ENCODE assay signal across 19 cellular contexts in genomic region chr4:3417448-3417847, GRCh38. TPM values are rescaled to one million over a fixed set of nuclear protein-coding genes. Genes with fewer than 3 reads are reported as not detected.
"Had no signal": no experiment of that assay in that cellular context is flagged by ENCODE, and none has a peak within 500 bp of the region (broad histone marks: within the 10 kb centered on the region; RNA-seq: fewer than 3 reads in every experiment).

No MANE protein-coding gene starts in this region.

- H3K9me3 ChIP-seq: ascending aorta, colonic mucosa, gastrocnemius medialis, uterus had no signal

- H3K27me3 ChIP-seq: ascending aorta, cardiac muscle cell, colonic mucosa, gastrocnemius medialis, uterus had no signal

- H3K27me3 Mint-ChIP-seq: naive B cell; stimulated activated naive CD8-positive, alpha-beta T cell treated with anti-CD3 and anti-CD28 coated beads, Interleukin-15, amount 100 ng/mL, for 72 hours had no signal

- H3K9me3 Mint-ChIP-seq: activated T-cell treated with anti-CD3 and anti-CD28 coated beads, Interleukin-2, amount 50 U/mL, for 4 hours; stimulated activated naive CD8-positive, alpha-beta T cell treated with anti-CD3 and anti-CD28 coated beads, Interleukin-15, amount 100 ng/mL, for 72 hours; T-helper 2 cell treated with Interferon-gamma antibody and Interleukin-4, amounts not matched to agents 5 μg/mL and 100 μg/mL, for 36 hours had no signal

- H3K36me3 ChIP-seq: colonic mucosa, uterus had no signal

- H3K27ac ChIP-seq: ascending aorta, cardiac muscle cell, colonic mucosa, epithelial cell of prostate, uterus had no signal

- H3K4me3 ChIP-seq: ascending aorta, cardiac muscle cell, colonic mucosa, gastrocnemius medialis, lung, uterus had no signal

- DNase-seq: activated CD4-positive, alpha-beta T cell treated with anti-CD3 and anti-CD28 coated beads for 1 hour; activated CD4-positive, alpha-beta T cell treated with anti-CD3 and anti-CD28 coated beads, Interleukin-2, amount 50 U/mL, for 48 hours; activated gamma-delta T cell treated with Interleukin-2 at 50 U/mL for 16 hours; activated T-cell treated with anti-CD3 and anti-CD28 coated beads, Interleukin-2, amount 50 U/mL, for 4 hours; colonic mucosa; effector CD8-positive, alpha-beta T cell; naive B cell; nucleus accumbens; stimulated activated CD4-positive, alpha-beta T cell treated with anti-CD3 and anti-CD28 coated beads, Interleukin-4, amount 100 ng/mL, for 4 hours; stimulated activated naive CD8-positive, alpha-beta T cell treated with anti-CD3 and anti-CD28 coated beads, Interleukin-15, amount 100 ng/mL, for 72 hours had no signal

- H3K27ac Mint-ChIP-seq: T-helper 2 cell treated with Interferon-gamma antibody and Interleukin-4, amounts not matched to agents 5 μg/mL and 100 μg/mL, for 36 hours had no signal

- H3K4me1 ChIP-seq: ascending aorta, colonic mucosa, gastrocnemius medialis, uterus had no signal

- ATAC-seq: activated T-cell treated with anti-CD3 and anti-CD28 coated beads, Interleukin-2, amount 50 U/mL, for 4 hours; stimulated activated naive CD8-positive, alpha-beta T cell treated with anti-CD3 and anti-CD28 coated beads, Interleukin-15, amount 100 ng/mL, for 72 hours had no signal

- H3K4me3 Mint-ChIP-seq: activated T-cell treated with anti-CD3 and anti-CD28 coated beads, Interleukin-2, amount 50 U/mL, for 4 hours; stimulated activated naive CD8-positive, alpha-beta T cell treated with anti-CD3 and anti-CD28 coated beads, Interleukin-15, amount 100 ng/mL, for 72 hours; T-helper 2 cell treated with Interferon-gamma antibody and Interleukin-4, amounts not matched to agents 5 μg/mL and 100 μg/mL, for 36 hours had no signal

- H3K4me1 Mint-ChIP-seq: stimulated activated naive CD8-positive, alpha-beta T cell treated with anti-CD3 and anti-CD28 coated beads, Interleukin-15, amount 100 ng/mL, for 72 hours had no signal

RNA-seq across cellular contexts. Expression of gene HGFAC, which starts 24.3 kb away (rescaled TPM):
- total RNA-seq: kidney epithelial cell, pulmonary artery endothelial cell had no signal

RNA-seq across cellular contexts. Expression of gene DOK7, which starts 45.7 kb away (rescaled TPM):
- total RNA-seq: activated T-cell treated with anti-CD3 and anti-CD28 coated beads, Interleukin-2, amount 50 U/mL, for 4 hours had no signal
